8 cellular contexts compared by ENCODE assay signal in the genomic region with DNA sequence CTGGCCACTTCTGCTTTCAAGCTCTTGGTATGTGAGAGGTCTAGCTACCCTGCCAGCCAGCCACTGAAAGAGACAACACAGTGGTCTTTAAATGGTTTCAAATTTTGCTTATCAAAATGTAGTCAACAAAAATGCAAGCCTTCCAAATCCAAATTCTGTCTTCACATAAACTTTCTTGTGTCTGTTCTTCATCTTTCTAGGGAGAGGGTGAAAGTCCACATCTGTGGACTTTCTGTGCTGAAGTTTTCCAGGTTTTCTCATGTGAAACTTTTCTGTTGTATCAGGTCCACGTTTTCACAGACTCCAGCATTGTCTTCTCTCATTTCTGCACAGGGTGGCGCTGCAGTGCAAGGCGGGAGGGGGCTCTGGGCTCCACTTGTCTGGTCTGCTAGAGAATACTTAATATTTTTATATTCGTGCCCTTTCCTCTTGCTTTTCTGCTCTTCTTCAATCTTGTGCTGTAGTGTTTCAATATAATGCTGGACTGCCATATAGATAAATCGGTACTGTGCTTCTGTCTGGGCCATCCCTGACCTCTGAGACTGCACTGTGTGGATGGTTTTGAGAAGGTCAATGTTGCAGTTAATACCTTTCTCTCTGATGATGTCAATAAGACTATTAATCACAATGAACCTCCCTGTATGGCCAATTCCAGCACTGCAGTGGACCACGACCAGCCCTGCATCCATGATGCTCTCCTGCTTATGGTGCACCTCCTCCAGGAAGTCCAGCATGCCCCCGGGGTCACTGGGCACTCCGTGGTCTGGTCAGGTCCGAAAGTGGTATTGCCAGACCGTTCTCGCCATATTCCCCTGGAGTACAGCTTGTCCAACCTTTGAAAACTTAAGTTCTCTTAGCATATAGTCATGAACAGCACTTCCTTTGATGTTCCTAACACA.
A peak's percentile ranks its signal among the peaks of the same experiment; 100 is the strongest.
DNase-seq lines count a peak whose midpoint lies in the region; ATAC-seq and TF ChIP-seq lines count a peak whose summit lies in the region.

No MANE protein-coding gene starts in this region.

- H3K9ac ChIP-seq in DND-41 (ENCODE audit: low read depth, low read length), result peak overlapping the region; percentile 36

- in situ Hi-C loops in Panc1 (cut with HindIII; ENCODE audit: low pct_unique_long_range_greater_than_20kb, low sequenced_read_pairs), result no loop called here

- H3K9me3 Mint-ChIP-seq in activated T-cell treated with anti-CD3 and anti-CD28 coated beads, Interleukin-2, amount 50 U/mL, for 72 hours, result peaks cover 2 to 5% of the 10 kb centered on the region in 2 donors

- intact Hi-C loops in Panc1 (cut with micrococcal nuclease; ENCODE audit: unreplicated experiment), result loop anchor here (2.0 to 10.0 kb wide), 3 partner anchors 239 to 402 kb away; partner anchors contain the start of gene PERP

- CTCF ChIA-PET in Panc1 (lab: Charles Lee), result no interaction called here

- no peaks in the 10 kb centered on the region for H3K36me3 ChIP-seq in DND-41 (ENCODE audit: insufficient read depth, low read length)
- H3K36me3 ChIP-seq in Panc1 (ENCODE audit: control insufficient read depth, insufficient read depth, low read length), result no peaks in the 10 kb centered on the region
- H3K36me3 ChIP-seq in osteoblast (ENCODE audit: insufficient read depth, low read length), result no peaks in the 10 kb centered on the region

- peak overlapping the region; percentile 64 for H3K27ac Mint-ChIP-seq in activated T-cell treated with anti-CD3 and anti-CD28 coated beads, Interleukin-2, amount 50 U/mL, for 72 hours

- POLR2A ChIA-PET in Panc1 (lab: Charles Lee), result no interaction called here

- H3K4me3 Mint-ChIP-seq in activated T-cell treated with anti-CD3 and anti-CD28 coated beads, Interleukin-2, amount 50 U/mL, for 72 hours, result peak overlapping the region; percentile 69 to 84

- peaks cover 77% of the 10 kb centered on the region for H3K4me1 Mint-ChIP-seq in activated T-cell treated with anti-CD3 and anti-CD28 coated beads, Interleukin-2, amount 50 U/mL, for 72 hours (ENCODE audit: low read depth)

- H3K4me1 ChIP-seq in DND-41 (ENCODE audit: insufficient read depth, low read length), result peaks cover 69% of the 10 kb centered on the region
- H3K4me1 ChIP-seq in Panc1 (ENCODE audit: control insufficient read depth, insufficient read depth, low read length), result peaks cover 10% of the 10 kb centered on the region; the same call in 1 of the 2 replicates
- peaks cover 19% of the 10 kb centered on the region for H3K4me1 ChIP-seq in osteoblast (ENCODE audit: insufficient read depth, low read length)

- H3K4me2 ChIP-seq in DND-41 (ENCODE audit: insufficient read depth, low read length) (no peak overlapping the region), osteoblast (ENCODE audit: insufficient read depth, low read length) (no peak overlapping the region)

- H4K20me1 ChIP-seq in DND-41 (ENCODE audit: insufficient read depth, low read length), result no peaks in the 10 kb centered on the region
- no peaks in the 10 kb centered on the region for H4K20me1 ChIP-seq in osteoblast (ENCODE audit: insufficient read depth, low read length)

- H3K36me3 Mint-ChIP-seq in activated T-cell treated with anti-CD3 and anti-CD28 coated beads, Interleukin-2, amount 50 U/mL, for 72 hours (ENCODE audit: insufficient read depth in 2 of 2), result peaks cover 5 to 8% of the 10 kb centered on the region in 2 donors

- peak; percentile 85 for DNase-seq in DND-41
- peak; percentile 36 for DNase-seq in Panc1 (ENCODE audit: low read depth, low spot score)
- peak; percentile 76 to 81 for DNase-seq in activated T-cell treated with anti-CD3 and anti-CD28 coated beads, Interleukin-2, amount 50 U/mL, for 72 hours
- peak; percentile 80 for DNase-seq in fibroblast of the aortic adventitia (ENCODE audit: low read depth)
- no peak for DNase-seq in osteoblast (ENCODE audit: insufficient read length, low spot score, missing footprints)
- peak; percentile 63 for DNase-seq in ureter (ENCODE audit: low spot score)
- DNase-seq in GM19240 (ENCODE audit: insufficient read length, low spot score), result no peak

- H3K9me3 ChIP-seq in DND-41 (ENCODE audit: insufficient read depth, low read length, severe bottlenecking) (no peaks in the 10 kb centered on the region), Panc1 (ENCODE audit: control insufficient read depth, insufficient read depth, low read depth, low read length) (no peaks in the 10 kb centered on the region), osteoblast (ENCODE audit: low read depth, low read length) (no peaks in the 10 kb centered on the region)

- H3K79me2 ChIP-seq in DND-41 (ENCODE audit: insufficient read depth, low read length) (no peaks in the 10 kb centered on the region), osteoblast (ENCODE audit: insufficient read depth, low read length) (no peaks in the 10 kb centered on the region)

- H3K27ac ChIP-seq in DND-41 (ENCODE audit: low read length) (peak overlapping the region; percentile 72), Panc1 (ENCODE audit: low read length) (no peak overlapping the region), osteoblast (ENCODE audit: low read depth, low read length) (no peak overlapping the region)

- BruUV-seq in Panc1 (replicated peaks; lab: Mats Ljungman, UMichigan), result no TSS peak

- ATAC-seq in DND-41 (ENCODE audit: insufficient read depth, low read depth), result peak; percentile 81
- ATAC-seq in HG02759 (IDR thresholded peaks at IDR 0.05; ENCODE audit: unreplicated experiment), result peak; percentile 33
- peak; percentile 78 for ATAC-seq in Panc1
- peak; percentile 25 to 31 for ATAC-seq in activated T-cell treated with anti-CD3 and anti-CD28 coated beads, Interleukin-2, amount 50 U/mL, for 72 hours (replicated peaks in 1 of 2)

- peak; percentile 91 for TF ChIP-seq CTCF in DND-41 (IDR thresholded peaks at IDR 0.05; ENCODE audit: borderline replicate concordance, extremely low read depth, low read length, poor library complexity, severe bottlenecking)
- peak; percentile 80 for TF ChIP-seq CTCF in Panc1 (IDR thresholded peaks at IDR 0.05)
- TF ChIP-seq CTCF in fibroblast of the aortic adventitia (IDR thresholded peaks at IDR 0.05; ENCODE audit: insufficient read depth, low read length), result peak; percentile 95
- peak; percentile 96 for TF ChIP-seq CTCF in osteoblast (IDR thresholded peaks at IDR 0.05; ENCODE audit: extremely low read depth, low read depth, low read length)

- H2AFZ ChIP-seq in DND-41 (ENCODE audit: low read depth, low read length) (peak overlapping the region; percentile 70), osteoblast (ENCODE audit: low read length) (peak overlapping the region; percentile 67)

- no peak overlapping the region for H3K4me3 ChIP-seq in DND-41 (ENCODE audit: low read depth in 1 of 2, low read length in 2 of 2)
- H3K4me3 ChIP-seq in Panc1 (ENCODE audit: low read depth in 2 of 2, low read length in 2 of 2), result no peak overlapping the region
- H3K4me3 ChIP-seq in fibroblast of the aortic adventitia (ENCODE audit: low read depth, low read length), result no peak overlapping the region
- no peak overlapping the region for H3K4me3 ChIP-seq in osteoblast (ENCODE audit: insufficient read depth, low read length)

- H3K27me3 Mint-ChIP-seq in activated T-cell treated with anti-CD3 and anti-CD28 coated beads, Interleukin-2, amount 50 U/mL, for 72 hours (ENCODE audit: low read depth), result no peaks in the 10 kb centered on the region

- H3K27me3 ChIP-seq in DND-41 (ENCODE audit: insufficient read depth, low read length, poor library complexity) (no peaks in the 10 kb centered on the region), Panc1 (ENCODE audit: control insufficient read depth, insufficient read depth, low read length) (no peaks in the 10 kb centered on the region), osteoblast (ENCODE audit: insufficient read depth, low read length) (no peaks in the 10 kb centered on the region)

Comparison
In these comparisons a context has a peak if more than half of its experiments do, and no peak if none do; other contexts are left out.
1. ATAC-seq: peak in every context shown above with its lines; median percentile 81 in DND-41; 78 in Panc1; 33 in HG02759; 28 in activated T-cell treated with anti-CD3 and anti-CD28 coated beads, Interleukin-2, amount 50 U/mL, for 72 hours.
2. DNase-seq: peak in DND-41 (single experiment), Panc1 (single experiment), activated T-cell treated with anti-CD3 and anti-CD28 coated beads, Interleukin-2, amount 50 U/mL, for 72 hours (2 of 2), fibroblast of the aortic adventitia (single experiment) and ureter (single experiment); none in osteoblast (single experiment) and GM19240 (single experiment).
3. Peak in every context shown above with its lines, with median percentiles within 50 percentile points of each other: CTCF ChIP-seq.